9 cellular contexts compared by ENCODE assay signal in the genomic region with DNA sequence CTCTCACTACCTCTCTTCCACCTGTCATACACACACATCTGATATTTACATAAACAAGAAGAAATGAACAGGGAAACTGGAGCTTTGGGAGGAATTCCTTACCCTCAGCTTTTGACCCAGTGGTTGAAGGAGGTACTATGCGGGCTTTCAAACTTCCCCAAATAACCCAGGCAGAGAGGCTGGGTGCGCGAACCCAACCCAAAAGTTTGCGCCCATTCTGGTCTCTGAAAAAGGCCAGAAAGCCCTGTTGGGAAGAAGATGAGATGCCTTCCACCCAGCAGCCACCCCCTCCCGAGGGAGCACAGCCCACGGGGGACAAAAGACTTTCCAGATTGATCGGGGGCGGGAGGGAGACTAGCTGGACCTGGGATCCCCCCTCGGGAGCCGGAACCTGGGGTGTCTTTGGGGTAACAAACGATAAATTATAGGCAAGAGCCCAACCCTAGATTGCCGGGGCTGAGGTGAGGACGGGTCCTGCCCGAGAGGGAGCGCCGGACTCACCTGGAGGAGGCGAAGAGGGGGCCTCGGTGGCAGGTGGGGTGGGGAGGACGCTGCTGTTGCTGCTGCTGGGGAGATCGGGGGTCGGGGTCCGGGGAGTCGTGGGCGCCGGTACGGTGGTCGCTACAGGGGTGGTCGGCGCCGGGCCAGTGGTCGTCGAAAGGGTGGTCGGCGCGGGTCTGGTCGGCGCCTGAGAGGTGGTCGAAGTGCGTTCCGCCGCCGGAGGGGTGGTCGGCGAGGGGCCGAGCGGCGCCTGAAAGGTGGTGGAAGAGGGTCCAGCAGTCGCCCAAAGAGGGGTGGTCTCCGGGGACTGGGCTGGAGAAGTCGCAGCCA. TPM values are rescaled to one million over a fixed set of nuclear protein-coding genes. Genes with fewer than 3 reads are reported as not detected.
DNase-seq lines count a peak whose midpoint lies in the region; ATAC-seq, FAIRE-seq and TF ChIP-seq lines count a peak whose summit lies in the region.
"Had no signal": no experiment of that assay in that cellular context is flagged by ENCODE, and none has a peak within 500 bp of the region (broad histone marks: within the 10 kb centered on the region; RNA-seq: fewer than 3 reads in every experiment).

No MANE protein-coding gene starts in this region.

- TF ChIP-seq RAD21 in HepG2 (CRISPR knock-in tag; IDR thresholded peaks at IDR 0.05): no peak

- H3K9me3 ChIP-seq in breast epithelium: no peaks in the 10 kb centered on the region
- no peaks in the 10 kb centered on the region for H3K9me3 ChIP-seq in HepG2 (ENCODE audit: low read length)
- no peaks in the 10 kb centered on the region for H3K9me3 ChIP-seq in stomach smooth muscle (ENCODE audit: control insufficient read depth in 2 of 2, low read length in 2 of 2)

- BruUV-seq in HepG2 (replicated peaks; lab: Mats Ljungman, UMichigan): no TSS peak

- H3K36me3 ChIP-seq in breast epithelium (no peaks in the 10 kb centered on the region), HepG2 (replicated peaks in 1 of 2; ENCODE audit: control insufficient read depth in 1 of 2, insufficient read depth in 2 of 2, low read length in 2 of 2) (no peaks in the 10 kb centered on the region), stomach smooth muscle (ENCODE audit: control insufficient read depth in 2 of 2, insufficient read depth in 2 of 2, low read length in 2 of 2) (no peaks in the 10 kb centered on the region)

- TF ChIP-seq CTCF in RWPE1 (conservative IDR thresholded peaks at IDR 0.05; ENCODE audit: low read depth): 0 out of 2 replicates have a peak, but pooled peaks have one; percentile 21
- peak; percentile 16 to 41 (median 22) for TF ChIP-seq CTCF in breast epithelium (IDR thresholded peaks at IDR 0.05)
- no peak for TF ChIP-seq CTCF in HepG2 (CRISPR knock-in tag; IDR thresholded peaks at IDR 0.05)

- H3K4me2 ChIP-seq in HepG2 (ENCODE audit: low read depth, low read length): peak overlapping the region; percentile 95

- H3K4me3 ChIP-seq in breast epithelium (peak overlapping the region; percentile 91 to 93 (median 91)), HepG2 (replicated peaks in 1 of 3; ENCODE audit: insufficient read depth in 1 of 3, low read depth in 2 of 3, low read length in 3 of 3) (peak overlapping the region; percentile 79 to 89 (median 85)), stomach smooth muscle (ENCODE audit: low read length in 2 of 2) (peak overlapping the region; percentile 85 to 86)

- FAIRE-seq in HepG2 (lab: Jason Lieb, UNC): no peak
- FAIRE-seq: A204.1 had no signal

- CTCF ChIA-PET in RWPE1 (lab: Yijun Ruan, JAX) (interaction anchor here (3.1 kb wide), 1 partner anchor 93 kb away, joined by 11 read pairs; no protein-coding TSS in a partner anchor), HepG2 (lab: Yijun Ruan, JAX; ENCODE audit: low intra/inter-chr PET ratio, low total read pairs) (no interaction called here)

- peaks cover 34% of the 10 kb centered on the region for H3K79me2 ChIP-seq in HepG2 (ENCODE audit: insufficient read depth, low read length)

- H3K4me1 ChIP-seq in breast epithelium: no peaks in the 10 kb centered on the region
- H3K4me1 ChIP-seq in HepG2 (ENCODE audit: insufficient read depth, low read length): peaks cover 72% of the 10 kb centered on the region
- H3K4me1 ChIP-seq in stomach smooth muscle (ENCODE audit: control insufficient read depth, insufficient read depth, low read length): peaks cover 23% of the 10 kb centered on the region

- TF ChIP-seq EP300 in HepG2 (IDR thresholded peaks at IDR 0.05; ENCODE audit: low read depth in 2 of 2, low read length in 2 of 2): no peak
- TF ChIP-seq EP300 in HepG2 (CRISPR knock-in tag; IDR thresholded peaks at IDR 0.05; ENCODE audit: borderline replicate concordance): no peak

- H3K27ac ChIP-seq in RWPE1: peak overlapping the region; percentile 71
- peak overlapping the region; percentile 84 to 87 for H3K27ac ChIP-seq in breast epithelium
- no peak overlapping the region for H3K27ac ChIP-seq in HepG2 (ENCODE audit: extremely low read length, insufficient read depth, low read length)
- peak overlapping the region; percentile 2 for H3K27ac ChIP-seq in stomach smooth muscle (ENCODE audit: low read length)

- WGBS in HepG2 (ENCODE audit: low lambda C conversion rate): under 1% methylated on average over 46 of the region's 50 CpGs

- in situ Hi-C loops in HepG2 (cut with HindIII; ENCODE audit: extremely low pct_ligation_motif_present, low pct_unique_long_range_greater_than_20kb): loop anchor here (5.0 kb wide), 1 partner anchor 76 kb away; no protein-coding TSS in a partner anchor

- ATAC-seq in HepG2 (no peak), HG02798 (IDR thresholded peaks at IDR 0.05; ENCODE audit: poor library complexity, unreplicated experiment) (no peak), HG03378 (IDR thresholded peaks at IDR 0.05; ENCODE audit: unreplicated experiment) (no peak)

- no peak overlapping the region for H2AFZ ChIP-seq in HepG2 (ENCODE audit: low read length)

- H3K9ac ChIP-seq in HepG2 (ENCODE audit: insufficient read depth, low read depth, low read length) (peak overlapping the region; percentile 72), stomach smooth muscle (ENCODE audit: low read length in 2 of 2) (peak overlapping the region; percentile 69 to 73)

- DNase-seq in DMS 273 (lab: John Stamatoyannopoulos, UW; ENCODE audit: unreplicated experiment): peak; percentile 57
- no peak for DNase-seq in DMS 273 treated with DMSO at 0.1 percent for 48 hours (lab: John Stamatoyannopoulos, UW)
- peak; percentile 50 for DNase-seq in RWPE1 (ENCODE audit: low spot score)
- DNase-seq in breast epithelium (ENCODE audit: low spot score in 2 of 2): no peak
- DNase-seq in HepG2 (ENCODE audit: low spot score): no peak

- TF ChIP-seq POLR2A in breast epithelium (IDR thresholded peaks at IDR 0.05) (no peak), HepG2 (IDR thresholded peaks at IDR 0.05; ENCODE audit: insufficient read depth in 1 of 2, low read depth in 2 of 2, low read length in 2 of 2) (no peak)

- intact Hi-C loops in breast epithelium (cut with DNase I; ENCODE audit: low total_unique reads) (no loop called here), HepG2 (cut with micrococcal nuclease; ENCODE audit: unreplicated experiment) (loop anchor here (2.0 kb wide), 1 partner anchor 17 kb away; no protein-coding TSS in a partner anchor)

- POLR2A ChIA-PET in RWPE1 (lab: Yijun Ruan, JAX; ENCODE audit: low non-redundant PET) (no interaction called here), HepG2 (lab: Yijun Ruan, JAX) (interaction anchor here (1.4 to 4.3 kb wide), 2 partner anchors 17 to 80 kb away, joined by 5 to 37 read pairs; a partner anchor contains a TSS)

- H3K27me3 ChIP-seq in breast epithelium (no peaks in the 10 kb centered on the region), HepG2 (ENCODE audit: control insufficient read depth in 1 of 2, insufficient read depth in 2 of 2, low read length in 2 of 2) (no peaks in the 10 kb centered on the region), stomach smooth muscle (ENCODE audit: control insufficient read depth in 1 of 2, insufficient read depth in 2 of 2, low read length in 2 of 2) (no peaks in the 10 kb centered on the region)

- no peaks in the 10 kb centered on the region for H4K20me1 ChIP-seq in HepG2 (ENCODE audit: insufficient read depth, low read length)

TF ChIP-seq in HepG2, 621 proteins besides CTCF, POLR2A, EP300 and RAD21 (continues in another document):
- TF ChIP-seq ZBTB7B (CRISPR knock-in tag; IDR thresholded peaks at IDR 0.05) (peak; percentile 65; the same call in 1 of the 2 replicates), ESRRA (CRISPR knock-in tag; IDR thresholded peaks at IDR 0.05; ENCODE audit: low read depth) (0 out of 2 replicates have a peak, but pooled peaks have one; percentile 15), FOXP1 (IDR thresholded peaks at IDR 0.05) (no peak), FOXP1 (CRISPR knock-in tag; IDR thresholded peaks at IDR 0.05) (0 out of 2 replicates have a peak, but pooled peaks have one; percentile 35), ZBTB7A (CRISPR knock-in tag; IDR thresholded peaks at IDR 0.05) (0 out of 2 replicates have a peak, but pooled peaks have one; percentile 14), ZSCAN22 (CRISPR knock-in tag; IDR thresholded peaks at IDR 0.05) (0 out of 2 replicates have a peak, but pooled peaks have one; percentile 47), KDM1A (CRISPR knock-in tag; IDR thresholded peaks at IDR 0.05) (no peak)

RNA-seq across cellular contexts. Expression of a gene that starts 0.8 kb away (rescaled TPM):
- total RNA-seq in breast epithelium (10 to 100 TPM; 22.0 to 30.3 (median 27.2) TPM), HepG2 (2016; rRNA removed; fragmentation: Illumina TruSeq; extraction: Trizol) (3.1 and 3.3 TPM in 2 replicates)
- 0.71 and 0.88 TPM in 2 replicates for total RNA-seq in HepG2 (2016; cell fraction: cytosol; rRNA removed; fragmentation: Illumina TruSeq; extraction: Trizol; ENCODE audit: low read depth)
- total RNA-seq in HepG2 (2016; cell fraction: insoluble cytoplasmic fraction; rRNA removed; fragmentation: Illumina TruSeq; extraction: Trizol): 3.1 and 3.7 TPM in 2 replicates
- total RNA-seq in HepG2 (2016; cell fraction: membrane; rRNA removed; fragmentation: Illumina TruSeq; extraction: Trizol): 4.3 and 4.5 TPM in 2 replicates
- total RNA-seq in HepG2 (2016; cell fraction: nucleus; rRNA removed; fragmentation: Illumina TruSeq; extraction: Trizol): 3.8 and 3.9 TPM in 2 replicates
- polyA plus RNA-seq in HepG2 (2011; rRNA removed): 3.3 and 3.6 TPM in 2 replicates
- polyA plus RNA-seq in HepG2 (2011; cell fraction: cytosol; rRNA removed): 1.7 and 3.4 TPM in 2 replicates
- polyA plus RNA-seq in HepG2 (2011; cell fraction: nucleus; rRNA removed): 0.82 and 1.6 TPM in 2 replicates
- polyA plus RNA-seq in HepG2 (2012): 6.3 and 6.4 TPM in 2 replicates
- 0.44 and 0.52 TPM in 2 replicates for polyA plus RNA-seq in HepG2 (2016; cell fraction: cytosol; fragmentation: Illumina TruSeq; extraction: Trizol; ENCODE audit: low read depth)
- 3.5 and 4.3 TPM in 2 replicates for polyA plus RNA-seq in HepG2 (2016; cell fraction: insoluble cytoplasmic fraction; fragmentation: Illumina TruSeq; extraction: Trizol; ENCODE audit: low read depth)
- polyA plus RNA-seq in HepG2 (2016; cell fraction: membrane; fragmentation: Illumina TruSeq; extraction: Trizol; ENCODE audit: low read depth): 2.7 and 2.9 TPM in 2 replicates
- 4.6 and 4.7 TPM in 2 replicates for polyA plus RNA-seq in HepG2 (2016; cell fraction: nucleus; fragmentation: Illumina TruSeq; extraction: Trizol; ENCODE audit: insufficient read depth, low read depth)
- polyA minus RNA-seq in HepG2 (2011; rRNA and poly(A)+ RNA removed; ENCODE audit: low replicate concordance): 2.5 and 6.5 TPM in 2 replicates
- polyA minus RNA-seq in HepG2 (2011; cell fraction: cytosol; rRNA and poly(A)+ RNA removed): 4.0 and 5.0 TPM in 2 replicates
- 1.9 and 4.0 TPM in 2 replicates for polyA minus RNA-seq in HepG2 (2011; cell fraction: nucleus; rRNA and poly(A)+ RNA removed)

Comparison
In these comparisons a context has a peak if more than half of its experiments do, and no peak if none do; other contexts are left out.
1. DNase-seq: peak in DMS 273 (single experiment) and RWPE1 (single experiment); none in DMS 273 treated with DMSO at 0.1 percent for 48 hours (single experiment), breast epithelium (0 of 2) and HepG2 (single experiment).
2. Peak in every context shown above with its lines, with median percentiles within 50 percentile points of each other: H3K4me3 ChIP-seq.